1 cellular context compared by ENCODE assay signal in the genomic region with DNA sequence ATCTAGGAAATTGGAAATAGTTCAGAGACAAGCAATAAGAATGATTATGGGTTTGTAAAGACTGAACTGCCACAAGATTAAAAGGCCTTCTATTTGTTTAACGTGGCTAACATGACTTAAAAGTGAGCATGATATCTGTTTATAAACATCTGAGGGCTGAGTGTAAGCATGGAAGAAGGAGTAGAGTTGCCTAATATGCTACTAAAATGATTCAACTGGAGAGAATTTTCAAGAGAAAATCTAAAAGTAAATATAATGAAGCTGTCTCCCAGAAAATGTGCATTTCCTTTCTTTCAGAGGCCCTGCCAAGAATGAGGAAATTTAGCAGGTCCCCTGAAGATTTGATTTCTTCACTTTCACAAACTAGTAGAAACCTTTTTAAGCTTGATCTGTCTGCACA.
TF ChIP-seq lines count a peak whose summit lies in the region.

No MANE protein-coding gene starts in this region.

TF ChIP-seq in HEK293, 187 proteins besides CTCF, POLR2A, EP300 and RAD21 (continued from another document):
- TF ChIP-seq PRDM6 (tag by site-specific recombination; IDR thresholded peaks at IDR 0.05) (peak; percentile 50), FEZF1 (tag by site-specific recombination; IDR thresholded peaks at IDR 0.05) (peak; percentile 73; the same call in 1 of the 2 replicates)
